Comparison of ENCODE assay signal across 8 cellular contexts in the genomic region with DNA sequence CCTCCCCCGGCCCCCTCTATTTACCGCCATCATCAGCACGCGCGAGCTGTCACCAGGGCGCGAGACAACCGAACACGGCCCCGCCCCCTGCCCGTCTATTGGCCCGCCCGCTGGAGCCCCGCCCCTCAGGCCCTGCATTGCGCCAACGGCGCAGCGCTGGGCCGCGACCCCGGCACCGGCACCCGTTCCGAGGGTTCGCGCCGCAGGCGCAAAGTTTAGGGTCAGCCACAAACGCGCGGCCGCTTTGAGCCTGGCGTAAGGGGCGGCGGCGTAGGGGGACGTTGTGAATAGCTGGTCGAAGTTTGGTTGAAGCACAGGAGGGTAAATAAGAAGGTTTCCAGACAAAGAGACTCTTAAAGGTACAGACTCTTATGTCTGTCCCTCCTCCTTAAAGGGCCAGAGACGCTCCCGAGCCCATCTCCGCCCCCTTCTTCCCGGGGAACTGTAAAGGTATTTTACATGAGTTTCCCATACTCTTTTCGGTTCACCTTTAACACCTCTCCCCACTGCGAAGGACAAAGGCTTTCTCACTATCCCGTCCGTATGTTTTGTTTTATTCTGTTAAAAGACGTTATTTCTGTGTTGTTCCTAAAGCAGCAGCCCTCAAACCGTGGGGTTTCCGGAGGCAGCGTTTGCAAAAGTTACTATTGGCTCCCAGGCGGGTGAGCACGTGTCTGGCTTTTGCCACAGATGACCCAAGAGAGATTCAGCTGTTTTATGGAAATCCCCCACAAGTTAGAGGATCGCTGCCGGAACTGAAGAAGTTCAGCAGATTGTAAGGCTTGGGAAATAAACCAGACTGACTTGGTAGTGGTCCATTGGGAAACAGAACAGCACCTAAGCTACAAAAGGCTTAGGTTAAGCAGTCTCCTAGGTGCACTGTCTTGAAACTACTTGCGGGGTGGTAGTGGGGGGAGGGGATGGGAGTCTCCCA. TPM values are rescaled to one million over a fixed set of nuclear protein-coding genes. Genes with fewer than 3 reads are reported as not detected.
DNase-seq lines count a peak whose midpoint lies in the region; ATAC-seq and TF ChIP-seq lines count a peak whose summit lies in the region.

Gene USP49, minus strand, starts transcription at position 76 of the 934 bp plus-strand sequence. CDS start 88,392 bp downstream, outside the sequence.

- H3K9me3 ChIP-seq in adipocyte (ENCODE audit: control insufficient read depth, low read length) (no peaks in the 10 kb centered on the region), left ventricle myocardium inferior (replicated peaks) (no peaks in the 10 kb centered on the region), prostate gland (no peaks in the 10 kb centered on the region)

- peak within 1 kb of the TSS; percentile 88 for H3K9ac ChIP-seq in adipocyte (ENCODE audit: low read length)

- ATAC-seq in HG02840 (IDR thresholded peaks at IDR 0.05; ENCODE audit: low FRiP score, unreplicated experiment): peak; percentile 82

- H3K4me3 ChIP-seq in adipocyte (ENCODE audit: low read length) (peak within 1 kb of the TSS; percentile 92), left ventricle myocardium inferior (peak within 1 kb of the TSS; percentile 82), prostate gland (peak within 1 kb of the TSS; percentile 51 to 72), urinary bladder (ENCODE audit: low read depth, low read length) (peak within 1 kb of the TSS; percentile 94)

- peaks cover 6% of the 10 kb centered on the region for H3K36me3 ChIP-seq in adipocyte (ENCODE audit: control insufficient read depth, insufficient read depth, low read length, severe bottlenecking)
- H3K36me3 ChIP-seq in left ventricle myocardium inferior: no peaks in the 10 kb centered on the region
- no peaks in the 10 kb centered on the region for H3K36me3 ChIP-seq in prostate gland
- no peaks in the 10 kb centered on the region for H3K36me3 ChIP-seq in urinary bladder (ENCODE audit: insufficient read depth)

- TF ChIP-seq CTCF in GM13976 (IDR thresholded peaks at IDR 0.05; ENCODE audit: borderline replicate concordance, control extremely low read depth, extremely low read depth, insufficient read depth, missing control alignments): no peak
- TF ChIP-seq CTCF in left ventricle myocardium inferior (IDR thresholded peaks at IDR 0.05; ENCODE audit: borderline replicate concordance): no peak
- no peak for TF ChIP-seq CTCF in prostate gland (IDR thresholded peaks at IDR 0.05)

- H3K27me3 ChIP-seq in adipocyte (replicated peaks; ENCODE audit: control insufficient read depth, insufficient read depth, low read length): no peaks in the 10 kb centered on the region
- H3K27me3 ChIP-seq in left ventricle myocardium inferior (ENCODE audit: low read depth): no peaks in the 10 kb centered on the region
- no peaks in the 10 kb centered on the region for H3K27me3 ChIP-seq in prostate gland (replicated peaks; ENCODE audit: insufficient read depth)

- H3K27ac ChIP-seq in left ventricle myocardium inferior (replicated peaks): peak within 1 kb of the TSS; percentile 83
- peak within 1 kb of the TSS; percentile 69 to 80 for H3K27ac ChIP-seq in prostate gland
- H3K27ac ChIP-seq in urinary bladder (ENCODE audit: low read depth): peak within 1 kb of the TSS; percentile 72

- intact Hi-C loops in left ventricle myocardium inferior (cut with micrococcal nuclease) (no loop called here), prostate gland (cut with DNase I) (no loop called here)

- H3K4me1 ChIP-seq in adipocyte (ENCODE audit: control insufficient read depth, insufficient read depth, low read length) (peaks cover 24% of the 10 kb centered on the region), left ventricle myocardium inferior (peaks cover 30% of the 10 kb centered on the region), prostate gland (replicated peaks) (peaks cover 11% of the 10 kb centered on the region), urinary bladder (ENCODE audit: insufficient read depth) (peaks cover 2% of the 10 kb centered on the region)

- TF ChIP-seq POLR2A in prostate gland (IDR thresholded peaks at IDR 0.05): no peak

- in situ Hi-C loops in GM13976 (cut with MboI; ENCODE audit: low sequenced_read_pairs, unreplicated experiment): no loop called here

- peak; percentile 95 for DNase-seq in GM13976 (ENCODE audit: low spot score)
- peak; percentile 93 for DNase-seq in NCI-H1436 (lab: John Stamatoyannopoulos, UW)
- DNase-seq in SW 1271 (lab: John Stamatoyannopoulos, UW): peak; percentile 58 to 97
- peak; percentile 97 for DNase-seq in adipocyte (ENCODE audit: low read depth)
- DNase-seq in left ventricle myocardium inferior: peak; percentile 91
- DNase-seq in prostate gland (ENCODE audit: low spot score): peak; percentile 86

- 2% methylated on average over 42 of the region's 55 CpGs for WGBS in prostate gland
- under 1% methylated on average over 55 of the region's 55 CpGs for WGBS in urinary bladder

RNA-seq across cellular contexts. Expression of gene USP49, which starts in this region (rescaled TPM):
- 0.71 TPM for total RNA-seq in left ventricle myocardium inferior
- total RNA-seq in prostate gland: 10 to 100 TPM in 1 of 2 donors, 1 to 10 TPM in 1; 1.7 to 19.5 TPM
- total RNA-seq in urinary bladder: 4.9 TPM
- 2.3 TPM for polyA plus RNA-seq in urinary bladder

Comparison
In these comparisons a context has a peak if more than half of its experiments do, and no peak if none do; other contexts are left out.
1. Peak in every context shown above with its lines: DNase-seq, ATAC-seq, H3K4me3 ChIP-seq and H3K27ac ChIP-seq.
2. Peak in DNase-seq, H3K4me3 ChIP-seq and H3K27ac ChIP-seq in left ventricle myocardium inferior; RNA of the gene not detected or under 1 TPM.